36 cellular contexts compared by ENCODE assay signal in genomic region chr12:57258977-57259970, GRCh38. TPM values are rescaled to one million over a fixed set of nuclear protein-coding genes. Genes with fewer than 3 reads are reported as not detected.
DNase-seq lines count a peak whose midpoint lies in the region; ATAC-seq, FAIRE-seq and TF ChIP-seq lines count a peak whose summit lies in the region.
"Had no signal": no experiment of that assay in that cellular context is flagged by ENCODE, and none has a peak within 500 bp of the region (broad histone marks: within the 10 kb centered on the region; RNA-seq: fewer than 3 reads in every experiment).

No MANE protein-coding gene starts in this region.

- H3K4me1 ChIP-seq in K562 (replicated peaks in 1 of 2; ENCODE audit: control insufficient read depth in 2 of 2, insufficient read depth in 2 of 2, low read length in 2 of 2) (no peaks in the 10 kb centered on the region; a peak in 1 of 5 replicates), heart right ventricle (peaks cover 6 to 61% (median 28%) of the 10 kb centered on the region in 9 donors), right lobe of liver (peaks cover 0 to 63% (median 35%) of the 10 kb centered on the region in 4 donors)
- H3K4me1 ChIP-seq: Caco-2, lower lobe of right lung, thyroid gland, vagina had no signal

- no peak for FAIRE-seq in K562 (lab: Jason Lieb, UNC)
- FAIRE-seq: G401.6, keratinocyte had no signal

- no peak overlapping the region for H3K27ac ChIP-seq in K562 (ENCODE audit: extremely low read depth, low read depth, low read length)
- peak overlapping the region in 9 of 10 donors; percentile 73 to 90 (median 83) for H3K27ac ChIP-seq in heart right ventricle
- H3K27ac ChIP-seq in right lobe of liver = peak overlapping the region; percentile 82 to 88 (median 87)
- H3K27ac ChIP-seq: lower lobe of right lung, PC-9, thyroid gland, vagina had no signal

- 39% methylated on average over 6 of the region's 6 CpGs for WGBS in K562 (ENCODE audit: insufficient coverage, low coverage, missing lambda C conversion rate)
- WGBS in heart right ventricle, 2 donors = 47 to 58% methylated on average over 6 of the region's 6 CpGs
- 19% methylated on average over 5 of the region's 6 CpGs for WGBS in right lobe of liver (ENCODE audit: insufficient coverage, low coverage, low lambda C conversion rate, missing lambda C conversion rate)

- intact Hi-C loops in K562 (cut with micrococcal nuclease) = no loop called here
- intact Hi-C loops in heart right ventricle (cut with DNase I) = no loop called here
- intact Hi-C loops in right lobe of liver (cut with DNase I) = no loop called here

- H3K9me3 ChIP-seq in K562 (replicated peaks; ENCODE audit: control insufficient read depth, insufficient read depth, low read depth, low read length) = no peaks in the 10 kb centered on the region
- H3K9me3 ChIP-seq in heart right ventricle = no peaks in the 10 kb centered on the region
- no peaks in the 10 kb centered on the region for H3K9me3 ChIP-seq in right lobe of liver
- H3K9me3 ChIP-seq: Caco-2, lower lobe of right lung, thyroid gland, vagina had no signal

- no peak for TF ChIP-seq RAD21 in K562 (CRISPR knock-in tag; conservative IDR thresholded peaks at IDR 0.05 in 1 of 2, IDR thresholded peaks at IDR 0.05 in 1 of 2)

- peaks cover 38% of the 10 kb centered on the region for H3K36me3 ChIP-seq in K562 (ENCODE audit: control insufficient read depth, insufficient read depth, low read length)
- H3K36me3 ChIP-seq in heart right ventricle = peaks cover 0 to 90% (median 22%) of the 10 kb centered on the region in 9 donors
- H3K36me3 ChIP-seq in right lobe of liver = peaks cover 5 to 27% (median 16%) of the 10 kb centered on the region in 4 donors

- TF ChIP-seq POLR2A in K562 (conservative IDR thresholded peaks at IDR 0.05) = no peak
- peak; percentile 78 for TF ChIP-seq POLR2A in right lobe of liver (IDR thresholded peaks at IDR 0.05)

- CTCF ChIA-PET in K562 (lab: Yijun Ruan, JAX; ENCODE audit: low intra/inter-chr PET ratio) = no interaction called here

- no peaks in the 10 kb centered on the region for H4K20me1 ChIP-seq in K562 (replicated peaks; ENCODE audit: control insufficient read depth, insufficient read depth, low read length)

- DNase-seq in HUDEP-2 (lab: John Stamatoyannopoulos, UW; ENCODE audit: unreplicated experiment in 76 of 76) (peak in 67 of 76 experiments; percentile 8 to 79 (median 58)), K562 (ENCODE audit: extremely low read depth in 1 of 4, low spot score in 3 of 4) (no peak), heart right ventricle (peak; percentile 71 to 73), right lobe of liver (peak; percentile 77 to 93 (median 88)), NCI-H345 (lab: John Stamatoyannopoulos, UW) (no peak), DMS79 treated with DMSO at 0.1 percent for 48 hours (lab: John Stamatoyannopoulos, UW) (no peak)
- DNase-seq: activated CD4-positive, alpha-beta T cell treated with anti-CD3 and anti-CD28 coated beads, Interleukin-2, amount 50 U/mL, for 48 hours; activated naive CD4-positive, alpha-beta T cell; activated naive CD8-positive, alpha-beta T cell treated with anti-CD3 and anti-CD28 coated beads, Interleukin-2, amount 50 U/mL, for 24 hours; activated T-cell treated with anti-CD3 and anti-CD28 coated beads, Interleukin-2, amount 50 U/mL, for 72 hours; Caco-2; DMS53; effector CD4-positive, alpha-beta T cell; glutamatergic neuron; lower lobe of right lung; natural killer cell; NCI-H1048; NCI-H187 treated with DMSO at 0.1 percent for 48 hours; NCI-H2171; NCI-H526 treated with DMSO at 0.1 percent for 48 hours; NK-92 treated with Interleukin-12 subunit alpha and Interleukin-12 subunit beta, amount 100 ng/mL, for 24 hours; occipital lobe; PC-9; retina; stimulated activated CD8-positive, alpha-beta memory T cell treated with anti-CD3 and anti-CD28 coated beads, Interleukin-4, amount 100 ng/mL, for 48 hours; stimulated activated naive CD8-positive, alpha-beta T cell treated with anti-CD3 and anti-CD28 coated beads, Interleukin-15, amount 100 ng/mL, for 72 hours; T-helper 2 cell; thyroid gland had no signal

- H3K9ac ChIP-seq in K562 (ENCODE audit: insufficient read depth in 1 of 2, low read depth in 2 of 2, low read length in 2 of 2) = no peak overlapping the region

- no peaks in the 10 kb centered on the region for H3K79me2 ChIP-seq in K562 (ENCODE audit: control insufficient read depth, insufficient read depth, low read length)

- no peak for TF ChIP-seq EP300 in K562 (IDR thresholded peaks at IDR 0.05; ENCODE audit: low read length)

- H3K4me3 ChIP-seq in K562 (no peak overlapping the region), heart right ventricle (no peak overlapping the region), right lobe of liver (peak overlapping the region in 2 of 3 donors; percentile 17 to 44)
- H3K4me3 ChIP-seq: lower lobe of right lung, PC-9, thyroid gland, vagina had no signal

- POLR2A ChIA-PET in K562 (lab: Yijun Ruan, JAX) = interaction anchor here (0.6 to 0.9 kb wide), 2 partner anchors 9 to 18 kb away, joined by 3 read pairs; no protein-coding TSS in a partner anchor

- H3K27me3 ChIP-seq in K562 (ENCODE audit: control insufficient read depth in 2 of 2, insufficient read depth in 2 of 2, low read length in 2 of 2) = no peaks in the 10 kb centered on the region
- H3K27me3 ChIP-seq in heart right ventricle = no peaks in the 10 kb centered on the region
- no peaks in the 10 kb centered on the region for H3K27me3 ChIP-seq in right lobe of liver
- H3K27me3 ChIP-seq: thyroid gland, vagina had no signal

- in situ Hi-C loops in K562 (cut with MboI) = no loop called here

- TF ChIP-seq CTCF in K562 (IDR thresholded peaks at IDR 0.05 in 2 of 3, conservative IDR thresholded peaks at IDR 0.05 in 1 of 3; ENCODE audit: insufficient read depth in 2 of 3, low read depth in 1 of 3, low read length in 3 of 3) = no peak
- TF ChIP-seq CTCF in heart right ventricle (IDR thresholded peaks at IDR 0.05) = no peak
- no peak for TF ChIP-seq CTCF in right lobe of liver (IDR thresholded peaks at IDR 0.05)

- H2AFZ ChIP-seq in K562 (ENCODE audit: low read depth, low read length) = no peak overlapping the region
- H2AFZ ChIP-seq: PC-9 had no signal

- H3K4me2 ChIP-seq in K562 (ENCODE audit: insufficient read depth, low read length) = no peak overlapping the region
- H3K4me2 ChIP-seq: PC-9 had no signal

- no peaks in the 10 kb centered on the region for H3K9me1 ChIP-seq in K562 (ENCODE audit: control insufficient read depth, insufficient read depth, low read length)

- BruUV-seq in K562 (replicated peaks; lab: Mats Ljungman, UMichigan) = no TSS peak

- no peak for ATAC-seq in K562
- ATAC-seq in heart right ventricle = peak; percentile 79 to 90 (median 84)
- peak; percentile 65 to 82 (median 76) for ATAC-seq in right lobe of liver
- no peak for ATAC-seq in HG03280 (IDR thresholded peaks at IDR 0.05; ENCODE audit: unreplicated experiment)
- ATAC-seq in HG03460 (IDR thresholded peaks at IDR 0.05; ENCODE audit: unreplicated experiment) = no peak
- ATAC-seq: activated naive CD8-positive, alpha-beta T cell treated with anti-CD3 and anti-CD28 coated beads, Interleukin-2, amount 50 U/mL, for 24 hours; activated T-cell treated with anti-CD3 and anti-CD28 coated beads, Interleukin-2, amount 50 U/mL, for 72 hours; HCT116; lower lobe of right lung; natural killer cell; stimulated activated naive CD8-positive, alpha-beta T cell treated with anti-CD3 and anti-CD28 coated beads, Interleukin-15, amount 100 ng/mL, for 72 hours had no signal

RNA-seq across cellular contexts. Expression of gene STAC3, which starts 8.3 kb away (rescaled TPM):
- total RNA-seq in K562 (2011; cell fraction: chromatin; rRNA removed; ENCODE audit: low replicate concordance) = 7.4 and 7.7 TPM in 2 replicates
- total RNA-seq in K562 (2011; cell fraction: nucleolus; rRNA removed) = 3.8 and 5.3 TPM in 2 replicates
- total RNA-seq in K562 (2011; cell fraction: nucleoplasm; rRNA removed) = 4.4 and 6.1 TPM in 2 replicates
- 2.3 and 2.7 TPM in 2 replicates for total RNA-seq in K562 (2014; rRNA removed)
- 2.4 and 2.7 TPM in 2 replicates for total RNA-seq in K562 (2014; rRNA removed; fragmentation: Illumina TruSeq; extraction: Trizol)
- total RNA-seq in K562 (2015; rRNA removed; fragmentation: Illumina TruSeq; extraction: Trizol) = 3.3 and 3.5 TPM in 2 replicates
- total RNA-seq in K562 (2021) = 3.5 and 4.6 TPM in 2 replicates
- 4.0 and 5.6 TPM in 2 replicates for polyA plus RNA-seq in K562 (2011; rRNA removed)
- 1.9 and 3.3 TPM in 2 replicates for polyA plus RNA-seq in K562 (2011; cell fraction: cytosol; rRNA removed)
- polyA plus RNA-seq in K562 (2011; cell fraction: nucleus; rRNA removed) = 6.3 and 11.3 TPM in 2 replicates
- 7.5 and 8.5 TPM in 2 replicates for polyA plus RNA-seq in K562 (2012)
- 6.2 and 7.3 TPM in 2 replicates for polyA plus RNA-seq in K562 (2014; fragmentation: Illumina TruSeq; extraction: Trizol)
- polyA plus RNA-seq in K562 (2014; fragmentation: Nextera tagmentation; extraction: Ambion mirVana) = under 1 TPM; 0.45 to 0.46 TPM
- polyA plus RNA-seq in K562 (2014; rRNA removed) = 4.8 and 6.4 TPM in 2 replicates
- polyA minus RNA-seq in K562 (2011; rRNA and poly(A)+ RNA removed) = 3.2 TPM in 2 replicates
- polyA minus RNA-seq in K562 (2011; cell fraction: cytosol; rRNA and poly(A)+ RNA removed) = 1.0 and 1.5 TPM in 2 replicates
- 1.3 and 3.9 TPM in 2 replicates for polyA minus RNA-seq in K562 (2011; cell fraction: nucleus; rRNA and poly(A)+ RNA removed)
- 1 to 10 TPM in 4 of 10 donors, under 1 TPM in 6; 0.30 to 2.9 (median 0.98) TPM for total RNA-seq in heart right ventricle
- polyA plus RNA-seq in heart right ventricle = 1 to 10 TPM in 1 of 2 donors, under 1 TPM in 1; 0.81 to 1.7 TPM
- total RNA-seq in right lobe of liver = 1 to 10 TPM in 5 of 6 experiments, under 1 TPM in 1; 0.98 to 4.5 (median 1.8) TPM

RNA-seq across cellular contexts. Expression of gene SHMT2, which starts 29.8 kb away (rescaled TPM):
- 95.6 and 251 TPM in 2 replicates for total RNA-seq in K562 (2011; cell fraction: chromatin; rRNA removed; ENCODE audit: low replicate concordance)
- total RNA-seq in K562 (2011; cell fraction: nucleolus; rRNA removed) = 199 and 247 TPM in 2 replicates
- total RNA-seq in K562 (2011; cell fraction: nucleoplasm; rRNA removed) = 115 and 136 TPM in 2 replicates
- 194 and 217 TPM in 2 replicates for total RNA-seq in K562 (2014; rRNA removed)
- total RNA-seq in K562 (2014; rRNA removed; fragmentation: Illumina TruSeq; extraction: Trizol) = 76.9 and 92.0 TPM in 2 replicates
- 115 and 119 TPM in 2 replicates for total RNA-seq in K562 (2015; rRNA removed; fragmentation: Illumina TruSeq; extraction: Trizol)
- 227 and 243 TPM in 2 replicates for total RNA-seq in K562 (2021)
- polyA plus RNA-seq in K562 (2011; rRNA removed) = 84.6 and 226 TPM in 2 replicates
- polyA plus RNA-seq in K562 (2011; cell fraction: cytosol; rRNA removed) = 268 and 390 TPM in 2 replicates
- polyA plus RNA-seq in K562 (2011; cell fraction: nucleus; rRNA removed) = 341 and 344 TPM in 2 replicates
- polyA plus RNA-seq in K562 (2012) = 190 and 549 TPM in 2 replicates
- 319 and 377 TPM in 2 replicates for polyA plus RNA-seq in K562 (2014; fragmentation: Illumina TruSeq; extraction: Trizol)
- 10 to 100 TPM; 46.1 to 81.5 TPM for polyA plus RNA-seq in K562 (2014; fragmentation: Nextera tagmentation; extraction: Ambion mirVana)
- polyA plus RNA-seq in K562 (2014; rRNA removed) = 154 and 158 TPM in 2 replicates
- 95.0 and 99.1 TPM in 2 replicates for polyA minus RNA-seq in K562 (2011; rRNA and poly(A)+ RNA removed)
- 155 and 228 TPM in 2 replicates for polyA minus RNA-seq in K562 (2011; cell fraction: cytosol; rRNA and poly(A)+ RNA removed)
- polyA minus RNA-seq in K562 (2011; cell fraction: nucleus; rRNA and poly(A)+ RNA removed) = 97.1 and 133 TPM in 2 replicates
- 10 to 100 TPM; 24.4 to 47.6 (median 27.1) TPM for total RNA-seq in heart right ventricle
- 10 to 100 TPM; 14.3 to 49.8 TPM for polyA plus RNA-seq in heart right ventricle
- 100 to 1,000 TPM; 157 to 228 (median 194) TPM for total RNA-seq in right lobe of liver

RNA-seq across cellular contexts. Expression of gene NXPH4, which starts 42.7 kb away (rescaled TPM):
- total RNA-seq in K562 (2011; cell fraction: chromatin; rRNA removed; ENCODE audit: low replicate concordance) = 1.7 and 4.4 TPM in 2 replicates
- total RNA-seq in K562 (2011; cell fraction: nucleolus; rRNA removed) = 4.7 and 5.7 TPM in 2 replicates
- 5.1 and 6.6 TPM in 2 replicates for total RNA-seq in K562 (2011; cell fraction: nucleoplasm; rRNA removed)
- total RNA-seq in K562 (2014; rRNA removed) = 1.0 and 1.4 TPM in 2 replicates
- total RNA-seq in K562 (2014; rRNA removed; fragmentation: Illumina TruSeq; extraction: Trizol) = 0.22 TPM in 1 of 2 replicates, not detected in the other
- 0.19 TPM in 1 of 2 replicates, not detected in the other for total RNA-seq in K562 (2015; rRNA removed; fragmentation: Illumina TruSeq; extraction: Trizol)
- 2.2 and 2.7 TPM in 2 replicates for total RNA-seq in K562 (2021)
- polyA plus RNA-seq in K562 (2011; rRNA removed) = 0.49 and 1.7 TPM in 2 replicates
- 0.59 and 0.91 TPM in 2 replicates for polyA plus RNA-seq in K562 (2011; cell fraction: cytosol; rRNA removed)
- 2.4 and 3.4 TPM in 2 replicates for polyA plus RNA-seq in K562 (2011; cell fraction: nucleus; rRNA removed)
- polyA plus RNA-seq in K562 (2012) = 2.7 and 7.2 TPM in 2 replicates
- polyA plus RNA-seq in K562 (2014; fragmentation: Illumina TruSeq; extraction: Trizol) = 1.1 and 1.9 TPM in 2 replicates
- not detected for polyA plus RNA-seq in K562 (2014; fragmentation: Nextera tagmentation; extraction: Ambion mirVana)
- polyA plus RNA-seq in K562 (2014; rRNA removed) = 1.1 and 1.3 TPM in 2 replicates
- polyA minus RNA-seq in K562 (2011; rRNA and poly(A)+ RNA removed) = 0.30 TPM in 1 of 2 replicates, not detected in the other
- polyA minus RNA-seq in K562 (2011; cell fraction: cytosol; rRNA and poly(A)+ RNA removed) = 3.2 and 4.1 TPM in 2 replicates
- 0.67 and 1.00 TPM in 2 replicates for polyA minus RNA-seq in K562 (2011; cell fraction: nucleus; rRNA and poly(A)+ RNA removed)
- total RNA-seq in heart right ventricle = 1 to 10 TPM in 7 of 10 donors, under 1 TPM in 3; 0.18 to 6.2 (median 2.3) TPM
- 1 to 10 TPM in 1 of 2 donors, under 1 TPM in 1; 0.66 to 1.8 TPM for polyA plus RNA-seq in heart right ventricle
- 1 to 10 TPM in 2 of 6 experiments, under 1 TPM in 1, not detected in 3; 0.87 to 1.5 (median 1.2) TPM for total RNA-seq in right lobe of liver
- total RNA-seq: lower lobe of right lung, mononuclear cell had no signal
- polyA plus RNA-seq: CD14-positive monocyte had no signal

Comparison
In these comparisons a context has a peak if more than half of its experiments do, and no peak if none do; other contexts are left out.
1. DNase-seq: peak in HUDEP-2 (67 of 76), heart right ventricle (2 of 2) and right lobe of liver (3 of 3); none in K562 (0 of 4), NCI-H345 (single experiment) and DMS79 treated with DMSO at 0.1 percent for 48 hours (single experiment).
2. ATAC-seq: peak in heart right ventricle (8 of 8) and right lobe of liver (4 of 4); none in K562 (single experiment), HG03280 (single experiment) and HG03460 (single experiment).
3. H3K4me3 ChIP-seq: peak in right lobe of liver (2 of 3); none in K562 (single experiment) and heart right ventricle (0 of 10).